ENCODE assay signal across 9 cellular contexts in genomic region chr5:56259002-56259511, GRCh38. TPM values are rescaled to one million over a fixed set of nuclear protein-coding genes. Genes with fewer than 3 reads are reported as not detected.
DNase-seq lines count a peak whose midpoint lies in the region; ATAC-seq and TF ChIP-seq lines count a peak whose summit lies in the region.
"Had no signal": no experiment of that assay in that cellular context is flagged by ENCODE, and none has a peak within 500 bp of the region (broad histone marks: within the 10 kb centered on the region; RNA-seq: fewer than 3 reads in every experiment).

No MANE protein-coding gene starts in this region.

- H3K4me1 Mint-ChIP-seq in WTC11: peaks cover under 1% of the 10 kb centered on the region; the same call in 1 of the 2 replicates
- H3K4me1 Mint-ChIP-seq: brain had no signal

- H3K27ac Mint-ChIP-seq in WTC11: no peak overlapping the region
- H3K27ac Mint-ChIP-seq: brain had no signal

- H3K9me3 Mint-ChIP-seq in WTC11: peaks cover 6% of the 10 kb centered on the region; the same call in 1 of the 2 replicates

- H3K36me3 Mint-ChIP-seq in WTC11: peaks cover 3% of the 10 kb centered on the region; the same call in 1 of the 2 replicates
- H3K36me3 Mint-ChIP-seq: brain had no signal

- DNase-seq in AG04449 (ENCODE audit: low read depth, low spot score) (peak; percentile 95), SJSA1 (ENCODE audit: low read depth in 1 of 2, low spot score in 2 of 2) (peak; percentile 73 to 96), hepatic stellate cell (ENCODE audit: low spot score) (peak; percentile 73), NCI-H187 (lab: John Stamatoyannopoulos, UW) (no peak), KG1 (lab: John Stamatoyannopoulos, UW) (no peak), gastrocnemius medialis (no peak), WTC11 (ENCODE audit: low spot score) (no peak)

- in situ Hi-C loops in gastrocnemius medialis (cut with MboI; ENCODE audit: low sequenced_read_pairs in 4 of 4): loop anchor here in 2 of 4 donors (25.0 kb wide), 2 partner anchors 878 to 953 kb away; no protein-coding TSS in a partner anchor

- no peaks in the 10 kb centered on the region for H3K27me3 ChIP-seq in SJSA1 (replicated peaks)
- no peaks in the 10 kb centered on the region for H3K27me3 ChIP-seq in gastrocnemius medialis

- no peak for TF ChIP-seq CTCF in AG04449 (IDR thresholded peaks at IDR 0.05; ENCODE audit: insufficient read depth, low read length, missing control alignments)
- TF ChIP-seq CTCF in gastrocnemius medialis (IDR thresholded peaks at IDR 0.05 in 4 of 5, conservative IDR thresholded peaks at IDR 0.05 in 1 of 5): no peak
- no peak for TF ChIP-seq CTCF in WTC11 (IDR thresholded peaks at IDR 0.05)

- H3K4me1 ChIP-seq in SJSA1 (replicated peaks): peaks cover 32% of the 10 kb centered on the region
- H3K4me1 ChIP-seq in gastrocnemius medialis: no peaks in the 10 kb centered on the region

- intact Hi-C loops in gastrocnemius medialis (cut with DNase I; ENCODE audit: low total_unique reads): no loop called here

- peak; percentile 84 for ATAC-seq in GM18907 (IDR thresholded peaks at IDR 0.05; ENCODE audit: unreplicated experiment)
- no peak for ATAC-seq in gastrocnemius medialis
- ATAC-seq in WTC11: no peak

- H3K4me3 ChIP-seq in AG04449 (ENCODE audit: low read depth, low read length) (no peak overlapping the region), SJSA1 (no peak overlapping the region), gastrocnemius medialis (no peak overlapping the region)

- H3K27me3 Mint-ChIP-seq in WTC11 (ENCODE audit: low read depth): no peaks in the 10 kb centered on the region

- H3K36me3 ChIP-seq in SJSA1 (no peaks in the 10 kb centered on the region), gastrocnemius medialis (no peaks in the 10 kb centered on the region)

- no peak overlapping the region for H3K4me3 Mint-ChIP-seq in WTC11
- H3K4me3 Mint-ChIP-seq: brain had no signal

- POLR2A ChIA-PET in AG04449 (lab: Yijun Ruan, JAX): interaction anchor here (0.8 to 1.0 kb wide), 2 partner anchors 135 to 201 kb away, joined by 3 read pairs; no protein-coding TSS in a partner anchor
- POLR2A ChIA-PET in WTC11 (lab: Charles Lee): no interaction called here

- H3K9me3 ChIP-seq in SJSA1 (replicated peaks) (no peaks in the 10 kb centered on the region), gastrocnemius medialis (no peaks in the 10 kb centered on the region)

- no peak for TF ChIP-seq POLR2A in gastrocnemius medialis (IDR thresholded peaks at IDR 0.05)

- H3K27ac ChIP-seq in SJSA1 (peak overlapping the region; percentile 86), gastrocnemius medialis (no peak overlapping the region)

- CTCF ChIA-PET in AG04449 (lab: Yijun Ruan, JAX): interaction anchor here (0.6 to 3.3 kb wide), 4 partner anchors 10 to 580 kb away, joined by 3 to 25 read pairs (median 3); no protein-coding TSS in a partner anchor
- CTCF ChIA-PET in WTC11 (lab: Charles Lee): interaction anchor here (1.2 to 1.3 kb wide), 2 partner anchors 12 to 323 kb away, joined by 3 to 8 read pairs; no protein-coding TSS in a partner anchor

TF ChIP-seq in WTC11, 78 proteins besides CTCF, POLR2A, EP300 and RAD21:
- TF ChIP-seq CBFB (CRISPR knock-in tag; IDR thresholded peaks at IDR 0.05; ENCODE audit: low read depth) (no peak), ZSCAN18 (CRISPR knock-in tag; IDR thresholded peaks at IDR 0.05) (no peak), ZNF671 (CRISPR knock-in tag; IDR thresholded peaks at IDR 0.05) (no peak), HMGA2 (CRISPR knock-in tag; IDR thresholded peaks at IDR 0.05) (no peak), CREM (CRISPR knock-in tag; IDR thresholded peaks at IDR 0.05) (no peak), ZNF317 (CRISPR knock-in tag; IDR thresholded peaks at IDR 0.05; ENCODE audit: borderline replicate concordance, low read depth) (no peak), ERG (CRISPR knock-in tag; IDR thresholded peaks at IDR 0.05) (no peak), GRHL2 (CRISPR knock-in tag; IDR thresholded peaks at IDR 0.05; ENCODE audit: insufficient replicate concordance, severe bottlenecking) (no peak), SMAD4 (CRISPR knock-in tag; IDR thresholded peaks at IDR 0.05) (no peak), PRDM15 (CRISPR knock-in tag; IDR thresholded peaks at IDR 0.05) (no peak), NFE2L1 (CRISPR knock-in tag; IDR thresholded peaks at IDR 0.05) (no peak), JAZF1 (CRISPR knock-in tag; IDR thresholded peaks at IDR 0.05) (no peak), PRRX2 (CRISPR knock-in tag; IDR thresholded peaks at IDR 0.05) (no peak), MYBL2 (CRISPR knock-in tag; IDR thresholded peaks at IDR 0.05) (no peak), RORB (CRISPR knock-in tag; IDR thresholded peaks at IDR 0.05) (no peak), USF2 (CRISPR knock-in tag; IDR thresholded peaks at IDR 0.05) (no peak), FOXP4 (CRISPR knock-in tag; IDR thresholded peaks at IDR 0.05) (no peak)

RNA-seq across cellular contexts. Expression of gene ANKRD55, which starts 25.9 kb away (rescaled TPM):
- total RNA-seq in SJSA1 (2014; rRNA removed; shearing (Covaris generic)): not detected in 2 replicates
- not detected for total RNA-seq in gastrocnemius medialis
- total RNA-seq in WTC11 (2021): not detected in 3 replicates

Comparison
In these comparisons a context has a peak if more than half of its experiments do, and no peak if none do; other contexts are left out.
1. DNase-seq: peak in AG04449 (single experiment), SJSA1 (2 of 2) and hepatic stellate cell (single experiment); none in NCI-H187 (0 of 2), KG1 (single experiment), gastrocnemius medialis (0 of 2) and WTC11 (single experiment).